Comparison of ENCODE assay signal across 24 cellular contexts in the genomic region with DNA sequence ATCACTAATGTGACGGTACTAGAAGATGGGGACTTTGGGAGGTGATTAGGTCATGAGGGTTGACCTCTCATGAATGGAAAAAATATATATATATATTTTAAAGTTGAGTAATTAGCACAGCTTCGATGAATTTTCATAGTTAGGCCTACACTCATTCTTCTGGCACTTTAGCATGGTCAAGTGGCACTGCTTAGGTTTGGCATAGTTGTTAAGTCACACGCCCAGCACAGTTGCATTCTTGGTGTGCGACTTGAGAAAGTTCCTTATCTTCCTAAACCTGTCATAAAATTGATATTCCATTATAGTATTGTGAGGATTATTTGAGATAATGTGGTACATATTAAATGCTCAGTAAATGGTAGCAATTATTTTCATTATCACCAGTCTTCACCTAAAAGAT.
"Had no signal": no experiment of that assay in that cellular context is flagged by ENCODE, and none has a peak within 500 bp of the region (broad histone marks: within the 10 kb centered on the region; RNA-seq: fewer than 3 reads in every experiment).

No MANE protein-coding gene starts in this region.

- DNase-seq: colonic mucosa; cortex of kidney; dermis blood vessel endothelial cell; dorsolateral prefrontal cortex; effector CD4-positive, alpha-beta T cell; effector CD8-positive, alpha-beta T cell; effector memory CD4-positive, alpha-beta T cell; effector memory CD8-positive, alpha-beta T cell; endodermal cell; erythroblast; esophagus squamous epithelium; foreskin fibroblast; foreskin keratinocyte; foreskin melanocyte; gastrocnemius medialis; glutamatergic neuron; head of caudate nucleus; heart left ventricle had no signal

- H3K27ac ChIP-seq: colonic mucosa, coronary artery, dorsolateral prefrontal cortex, epithelial cell of prostate, esophagus muscularis mucosa, esophagus squamous epithelium, foreskin keratinocyte, gastrocnemius medialis, gastroesophageal sphincter, heart left ventricle had no signal

- ATAC-seq: effector memory CD8-positive, alpha-beta T cell; esophagus mucosa; foreskin keratinocyte; gastrocnemius medialis; gastroesophageal sphincter; heart left ventricle had no signal

- H3K9me3 ChIP-seq: colonic mucosa, esophagus muscularis mucosa, esophagus squamous epithelium, gastrocnemius medialis, gastroesophageal sphincter, heart left ventricle had no signal

- H3K36me3 ChIP-seq: colonic mucosa, gastrocnemius medialis had no signal

- H3K9me3 Mint-ChIP-seq: dendritic cell treated with granulocyte-macrophage colony-stimulating factor and Interleukin-4, amounts not matched to agents 40 ng/mL and 50 ng/mL, for 4 days; effector memory CD8-positive, alpha-beta T cell; endodermal cell had no signal

- H3K27ac Mint-ChIP-seq: dendritic cell treated with granulocyte-macrophage colony-stimulating factor and Interleukin-4, amounts not matched to agents 40 ng/mL and 50 ng/mL, for 4 days; effector memory CD8-positive, alpha-beta T cell; endodermal cell had no signal

- H3K4me3 ChIP-seq: colonic mucosa, coronary artery, dorsolateral prefrontal cortex, esophagus muscularis mucosa, esophagus squamous epithelium, gastrocnemius medialis, gastroesophageal sphincter, heart left ventricle had no signal

- H3K4me1 ChIP-seq: colonic mucosa, esophagus muscularis mucosa, esophagus squamous epithelium, gastroesophageal sphincter had no signal

- H3K27me3 Mint-ChIP-seq: dendritic cell treated with granulocyte-macrophage colony-stimulating factor and Interleukin-4, amounts not matched to agents 40 ng/mL and 50 ng/mL, for 4 days; effector memory CD8-positive, alpha-beta T cell had no signal

- H3K27me3 ChIP-seq: colonic mucosa, dorsolateral prefrontal cortex, esophagus muscularis mucosa, esophagus squamous epithelium, foreskin keratinocyte, gastrocnemius medialis, gastroesophageal sphincter, heart left ventricle had no signal

- H3K4me3 Mint-ChIP-seq: dendritic cell treated with granulocyte-macrophage colony-stimulating factor and Interleukin-4, amounts not matched to agents 40 ng/mL and 50 ng/mL, for 4 days; effector memory CD8-positive, alpha-beta T cell; endodermal cell had no signal
